8 cellular contexts compared by ENCODE assay signal in the genomic region with DNA sequence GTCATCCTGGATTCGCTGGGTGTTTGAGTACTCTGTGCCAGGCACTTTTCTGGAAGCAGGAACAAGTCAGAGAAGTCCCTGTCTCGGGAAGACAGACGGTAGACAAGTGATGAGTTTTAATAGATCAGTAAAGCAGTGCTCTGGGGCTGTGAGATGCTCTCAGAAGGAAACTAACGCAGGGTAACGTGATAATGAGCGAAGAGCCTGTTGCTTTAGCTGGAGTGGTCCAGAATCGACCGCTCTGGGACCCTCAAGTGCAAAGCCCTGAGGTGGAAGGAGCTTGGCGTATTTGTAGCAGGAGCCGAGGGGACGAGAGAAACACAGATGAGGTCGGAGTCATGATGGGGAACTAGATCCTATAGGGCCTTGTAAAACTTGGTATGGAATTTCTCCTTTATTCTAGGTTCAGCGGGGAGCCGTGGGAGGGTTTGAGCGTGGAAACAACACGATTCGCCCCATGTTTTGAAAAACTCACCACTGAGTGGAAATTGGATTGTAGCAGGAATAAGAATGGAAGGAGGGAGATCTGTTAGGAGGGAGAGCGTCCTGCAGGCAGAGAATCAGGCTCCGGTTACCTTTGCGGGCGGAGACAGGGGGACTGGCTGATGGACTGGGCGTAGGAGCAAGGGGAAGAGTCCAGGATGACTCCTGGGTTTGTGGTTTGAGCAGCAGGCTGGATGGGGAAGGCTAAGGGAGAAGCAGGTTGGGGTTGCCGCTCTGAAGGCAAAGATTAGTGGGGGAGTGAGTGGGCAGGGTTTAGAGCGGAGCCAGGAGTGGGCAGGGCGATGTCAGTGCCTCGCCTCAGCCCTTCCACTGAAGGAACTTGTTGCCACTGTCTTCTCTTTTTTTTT. TPM values are rescaled to one million over a fixed set of nuclear protein-coding genes. Genes with fewer than 3 reads are reported as not detected.
DNase-seq lines count a peak whose midpoint lies in the region; ATAC-seq, FAIRE-seq and TF ChIP-seq lines count a peak whose summit lies in the region.

No MANE protein-coding gene starts in this region.

- peak overlapping the region; percentile 80 to 93 for H3K27ac ChIP-seq in A549

- 27% methylated on average over 26 of the region's 26 CpGs for WGBS in A549 (ENCODE audit: missing lambda C conversion rate)

- no peak for TF ChIP-seq EP300 in A549 (IDR thresholded peaks at IDR 0.05)

- DNase-seq in A549 (ENCODE audit: low read depth in 1 of 2, low spot score in 1 of 2) = no peak
- DNase-seq in GM12864 (ENCODE audit: low read depth) = no peak
- DNase-seq in SW480 (ENCODE audit: low spot score) = peak; percentile 27
- peak; percentile 9 for DNase-seq in fibroblast of peridontal ligament (ENCODE audit: extremely low read depth)
- peak; percentile 16 for DNase-seq in renal cortical epithelial cell (ENCODE audit: low read depth)
- no peak for DNase-seq in mucosa of gallbladder (ENCODE audit: low spot score)
- no peak for DNase-seq in superior temporal gyrus (ENCODE audit: extremely low spot score)
- no peak for DNase-seq in SK-N-DZ (ENCODE audit: low spot score)

- POLR2A ChIA-PET in A549 (lab: Yijun Ruan, JAX) = interaction anchor here (1.1 to 2.5 kb wide), 8 partner anchors 9 to 237 kb away, joined by 3 to 10 read pairs (median 5); a partner anchor contains a TSS

- no peak for FAIRE-seq in A549 (lab: Jason Lieb, UNC)

- CTCF ChIA-PET in A549 (lab: Yijun Ruan, JAX) = interaction anchor here (0.6 to 2.6 kb wide), 13 partner anchors 9 to 171 kb away, joined by 3 to 16 read pairs (median 4); no protein-coding TSS in a partner anchor

- peak overlapping the region; percentile 97 for H3K4me2 ChIP-seq in A549

- TF ChIP-seq RAD21 in A549 (conservative IDR thresholded peaks at IDR 0.05 in 1 of 2, IDR thresholded peaks at IDR 0.05 in 1 of 2) = no peak

- ATAC-seq in A549 = peak in 1 of 2 experiments; percentile 3; a peak in 2 of 6 replicates

- no peaks in the 10 kb centered on the region for H3K9me3 ChIP-seq in A549

- no peak for TF ChIP-seq POLR2A in A549 (IDR thresholded peaks at IDR 0.05; ENCODE audit: low read length)

- H3K4me3 ChIP-seq in A549 (peak overlapping the region; percentile 67), GM12864 (ENCODE audit: low read depth, low read length) (peak overlapping the region; percentile 91)

- TF ChIP-seq CTCF in A549 (IDR thresholded peaks at IDR 0.05) (no peak), GM12864 (IDR thresholded peaks at IDR 0.05; ENCODE audit: low read depth, low read length, missing control alignments) (no peak)

- H3K4me1 ChIP-seq in A549 = peaks cover 15% of the 10 kb centered on the region

TF ChIP-seq in A549, 52 proteins besides CTCF, POLR2A, EP300 and RAD21:
- TF ChIP-seq CHD2 (IDR thresholded peaks at IDR 0.05; ENCODE audit: low read length, partially characterized antibody) (no peak), SMC3 (IDR thresholded peaks at IDR 0.05) (0 out of 3 replicates have a peak, but pooled peaks have one; percentile 1), FOXS1 (CRISPR knock-in tag; IDR thresholded peaks at IDR 0.05) (no peak), ZSCAN20 (CRISPR knock-in tag; IDR thresholded peaks at IDR 0.05) (no peak), ZC3H11A (IDR thresholded peaks at IDR 0.05) (no peak), GATA3 (IDR thresholded peaks at IDR 0.05; ENCODE audit: borderline replicate concordance) (no peak), EHF (CRISPR knock-in tag; IDR thresholded peaks at IDR 0.05) (no peak)
- TF ChIP-seq, protein P1, sequence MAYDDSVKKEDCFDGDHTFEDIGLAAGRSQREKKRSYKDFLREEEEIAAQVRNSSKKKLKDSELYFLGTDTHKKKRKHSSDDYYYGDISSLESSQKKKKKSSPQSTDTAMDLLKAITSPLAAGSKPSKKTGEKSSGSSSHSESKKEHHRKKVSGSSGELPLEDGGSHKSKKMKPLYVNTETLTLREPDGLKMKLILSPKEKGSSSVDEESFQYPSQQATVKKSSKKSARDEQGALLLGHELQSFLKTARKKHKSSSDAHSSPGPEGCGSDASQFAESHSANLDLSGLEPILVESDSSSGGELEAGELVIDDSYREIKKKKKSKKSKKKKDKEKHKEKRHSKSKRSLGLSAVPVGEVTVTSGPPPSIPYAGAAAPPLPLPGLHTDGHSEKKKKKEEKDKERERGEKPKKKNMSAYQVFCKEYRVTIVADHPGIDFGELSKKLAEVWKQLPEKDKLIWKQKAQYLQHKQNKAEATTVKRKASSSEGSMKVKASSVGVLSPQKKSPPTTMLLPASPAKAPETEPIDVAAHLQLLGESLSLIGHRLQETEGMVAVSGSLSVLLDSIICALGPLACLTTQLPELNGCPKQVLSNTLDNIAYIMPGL (CRISPR knock-in tag; IDR thresholded peaks at IDR 0.05; ENCODE audit: borderline replicate concordance) = no peak

RNA-seq across cellular contexts. Expression of a gene that starts 0.8 kb away (rescaled TPM):
- 24.2 and 26.1 TPM in 2 replicates for polyA plus RNA-seq in A549 (2011; rRNA removed)
- polyA plus RNA-seq in A549 (2012; cell fraction: cytosol; rRNA removed) = 133 and 174 TPM in 2 replicates
- 513 and 742 TPM in 2 replicates for polyA plus RNA-seq in A549 (2012; cell fraction: nucleus; rRNA removed)
- polyA plus RNA-seq in A549 (2017; fragmentation: RNase III; extraction: RNeasy Plus Mini Kit Qiagen cat#74134 plus additional on column Dnase treatment) = 84.9 to 88.8 TPM (median 88.0 TPM) in 3 replicates
- 32.4 and 73.2 TPM in 2 replicates for polyA minus RNA-seq in A549 (2011; rRNA and poly(A)+ RNA removed)
- total RNA-seq in renal cortical epithelial cell = 23.9 and 34.7 TPM in 2 replicates
- 16.2 TPM for total RNA-seq in mucosa of gallbladder
- polyA plus RNA-seq in SK-N-DZ (2014; cell fraction: cytosol; rRNA removed) = 65.9 and 70.0 TPM in 2 replicates
- 216 and 252 TPM in 2 replicates for polyA plus RNA-seq in SK-N-DZ (2014; cell fraction: nucleus; rRNA removed)

RNA-seq across cellular contexts. Expression of a gene that starts 8.7 kb away (rescaled TPM):
- polyA plus RNA-seq in A549 (2011; rRNA removed) (39.2 and 39.3 TPM in 2 replicates), A549 (2017; fragmentation: RNase III; extraction: RNeasy Plus Mini Kit Qiagen cat#74134 plus additional on column Dnase treatment) (52.5 to 69.7 TPM (median 67.0 TPM) in 3 replicates)
- polyA plus RNA-seq in A549 (2012; cell fraction: cytosol; rRNA removed) = 66.5 and 83.6 TPM in 2 replicates
- 131 and 169 TPM in 2 replicates for polyA plus RNA-seq in A549 (2012; cell fraction: nucleus; rRNA removed)
- polyA minus RNA-seq in A549 (2011; rRNA and poly(A)+ RNA removed) = 44.5 and 46.1 TPM in 2 replicates
- total RNA-seq in renal cortical epithelial cell (67.0 and 72.5 TPM in 2 replicates), mucosa of gallbladder (92.3 TPM)
- 13.1 and 19.1 TPM in 2 replicates for polyA plus RNA-seq in SK-N-DZ (2014; cell fraction: cytosol; rRNA removed)
- polyA plus RNA-seq in SK-N-DZ (2014; cell fraction: nucleus; rRNA removed) = 33.6 and 35.6 TPM in 2 replicates

RNA-seq across cellular contexts. Expression of a gene that starts 19.5 kb away (rescaled TPM):
- polyA plus RNA-seq in A549 (2011; rRNA removed) = 1.3 and 1.7 TPM in 2 replicates
- polyA plus RNA-seq in A549 (2012; cell fraction: cytosol; rRNA removed) = 1.3 and 1.4 TPM in 2 replicates
- polyA plus RNA-seq in A549 (2012; cell fraction: nucleus; rRNA removed) = 5.7 and 7.2 TPM in 2 replicates
- polyA plus RNA-seq in A549 (2017; fragmentation: RNase III; extraction: RNeasy Plus Mini Kit Qiagen cat#74134 plus additional on column Dnase treatment) = 1.5 to 2.0 TPM (median 1.7 TPM) in 3 replicates
- polyA minus RNA-seq in A549 (2011; rRNA and poly(A)+ RNA removed) = 1.2 and 1.8 TPM in 2 replicates
- 15.2 TPM in 1 of 2 replicates, not detected in the other for total RNA-seq in renal cortical epithelial cell
- 8.1 TPM for total RNA-seq in mucosa of gallbladder
- polyA plus RNA-seq in SK-N-DZ (2014; cell fraction: cytosol; rRNA removed) = 0.17 and 0.82 TPM in 2 replicates
- polyA plus RNA-seq in SK-N-DZ (2014; cell fraction: nucleus; rRNA removed) = 3.5 and 5.4 TPM in 2 replicates

RNA-seq across cellular contexts. Expression of a gene that starts 33.8 kb away (rescaled TPM):
- polyA plus RNA-seq in A549 (2011; rRNA removed) (not detected in 2 replicates), A549 (2017; fragmentation: RNase III; extraction: RNeasy Plus Mini Kit Qiagen cat#74134 plus additional on column Dnase treatment) (0.03 to 0.54 TPM (median 0.12 TPM) in 3 replicates)
- polyA plus RNA-seq in A549 (2012; cell fraction: cytosol; rRNA removed) = 0.32 and 0.40 TPM in 2 replicates
- polyA plus RNA-seq in A549 (2012; cell fraction: nucleus; rRNA removed) = 0.53 and 1.8 TPM in 2 replicates
- polyA minus RNA-seq in A549 (2011; rRNA and poly(A)+ RNA removed) = not detected in 2 replicates
- total RNA-seq in renal cortical epithelial cell (not detected in 2 replicates), mucosa of gallbladder (1.8 TPM)
- 2.7 TPM in 1 of 2 replicates, not detected in the other for polyA plus RNA-seq in SK-N-DZ (2014; cell fraction: cytosol; rRNA removed)
- polyA plus RNA-seq in SK-N-DZ (2014; cell fraction: nucleus; rRNA removed) = 0.20 and 0.77 TPM in 2 replicates

RNA-seq across cellular contexts. Expression of a gene that starts 47.8 kb away (rescaled TPM):
- polyA plus RNA-seq in A549 (2011; rRNA removed) (0.03 TPM in 1 of 2 replicates, not detected in the other), A549 (2017; fragmentation: RNase III; extraction: RNeasy Plus Mini Kit Qiagen cat#74134 plus additional on column Dnase treatment) (0.03 to 0.10 TPM in 2 of 3 replicates, not detected in the other)
- polyA plus RNA-seq in A549 (2012; cell fraction: cytosol; rRNA removed) = 0.07 TPM in 1 of 2 replicates, not detected in the other
- polyA plus RNA-seq in A549 (2012; cell fraction: nucleus; rRNA removed) = 0.01 TPM in 1 of 2 replicates, not detected in the other
- not detected in 2 replicates for polyA minus RNA-seq in A549 (2011; rRNA and poly(A)+ RNA removed)
- total RNA-seq in renal cortical epithelial cell (0.35 TPM in 1 of 2 replicates, not detected in the other), mucosa of gallbladder (not detected)
- not detected in 2 replicates for polyA plus RNA-seq in SK-N-DZ (2014; cell fraction: cytosol; rRNA removed)
- not detected in 2 replicates for polyA plus RNA-seq in SK-N-DZ (2014; cell fraction: nucleus; rRNA removed)

Comparison
In these comparisons a context has a peak if more than half of its experiments do, and no peak if none do; other contexts are left out.
1. DNase-seq: peak in SW480 (single experiment), fibroblast of peridontal ligament (single experiment) and renal cortical epithelial cell (single experiment); none in A549 (0 of 2), GM12864 (single experiment), mucosa of gallbladder (single experiment), superior temporal gyrus (single experiment) and SK-N-DZ (single experiment).